ENCODE assay signal across 24 cellular contexts in the genomic region with DNA sequence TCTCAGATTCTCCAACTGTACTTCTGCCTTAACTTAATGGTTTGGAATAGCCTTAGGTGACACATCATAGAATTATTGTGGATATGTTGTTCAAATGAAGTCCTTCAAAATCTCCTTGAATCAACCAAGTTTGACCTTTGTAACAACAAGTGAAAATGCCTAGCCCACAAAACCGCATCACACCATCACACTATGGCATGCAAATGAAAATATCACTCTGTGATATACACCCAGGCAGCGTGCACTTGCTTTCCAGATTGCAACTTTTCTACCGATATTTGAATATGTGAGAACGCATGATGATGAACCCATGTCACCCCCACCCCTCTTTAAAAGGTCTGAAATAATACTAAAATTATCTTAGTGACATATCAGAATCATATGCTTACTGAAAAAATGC.
"Had no signal": no experiment of that assay in that cellular context is flagged by ENCODE, and none has a peak within 500 bp of the region (broad histone marks: within the 10 kb centered on the region; RNA-seq: fewer than 3 reads in every experiment).

No MANE protein-coding gene starts in this region.

- H3K9me3 ChIP-seq: esophagus muscularis mucosa, lower lobe of right lung had no signal

- H3K4me1 Mint-ChIP-seq: mesothelial cell of epicardium; naive B cell; naive thymus-derived CD8-positive, alpha-beta T cell had no signal

- H3K27ac Mint-ChIP-seq: mesothelial cell of epicardium; naive B cell; naive thymus-derived CD8-positive, alpha-beta T cell had no signal

- FAIRE-seq: endothelial cell of umbilical vein, frontal cortex, islet of Langerhans, keratinocyte had no signal

- H3K27ac ChIP-seq: coronary artery, dorsolateral prefrontal cortex, esophagus muscularis mucosa, foreskin keratinocyte, heart right ventricle, left lung, lower lobe of right lung had no signal

- H3K4me1 ChIP-seq: esophagus muscularis mucosa, foreskin keratinocyte, heart right ventricle, left lung, lower lobe of right lung had no signal

- H3K27me3 ChIP-seq: dorsolateral prefrontal cortex, esophagus muscularis mucosa, foreskin keratinocyte, heart right ventricle, left lung had no signal

- H3K4me3 Mint-ChIP-seq: mesothelial cell of epicardium; naive B cell; naive thymus-derived CD8-positive, alpha-beta T cell had no signal

- H3K36me3 Mint-ChIP-seq: mesothelial cell of epicardium; naive B cell; naive thymus-derived CD8-positive, alpha-beta T cell had no signal

- H3K9me3 Mint-ChIP-seq: mesothelial cell of epicardium, naive B cell had no signal

- H3K27me3 Mint-ChIP-seq: naive B cell; naive thymus-derived CD8-positive, alpha-beta T cell had no signal

- H3K36me3 ChIP-seq: esophagus muscularis mucosa, heart right ventricle, left lung, lower lobe of right lung had no signal

- ATAC-seq: foreskin keratinocyte; heart right ventricle; left cardiac atrium; left lung; left ventricle myocardium superior; lower lobe of right lung; mucosa of descending colon; naive thymus-derived CD8-positive, alpha-beta T cell had no signal

- DNase-seq: dermis blood vessel endothelial cell; dorsolateral prefrontal cortex; effector CD4-positive, alpha-beta T cell; effector memory CD4-positive, alpha-beta T cell; foreskin keratinocyte; glutamatergic neuron; head of caudate nucleus; heart right ventricle; hippocampal formation; left cardiac atrium; left lung; left ventricle myocardium superior; lower lobe of right lung; mesenchymal stem cell; mucosa of descending colon; naive B cell; naive thymus-derived CD8-positive, alpha-beta T cell had no signal

- H3K4me3 ChIP-seq: coronary artery, dorsolateral prefrontal cortex, esophagus muscularis mucosa, heart right ventricle, left lung, lower lobe of right lung, mucosa of descending colon had no signal
